In genomic region chr6:89081423-89082322, GRCh38 we compare ENCODE assay signal across 8 cellular contexts. TPM values are rescaled to one million over a fixed set of nuclear protein-coding genes. Genes with fewer than 3 reads are reported as not detected.
DNase-seq lines count a peak whose midpoint lies in the region; ATAC-seq and TF ChIP-seq lines count a peak whose summit lies in the region.

No MANE protein-coding gene starts in this region.

- no peaks in the 10 kb centered on the region for H3K9me3 Mint-ChIP-seq in dendritic cell treated with granulocyte-macrophage colony-stimulating factor and Interleukin-4, amounts not matched to agents 40 ng/mL and 50 ng/mL, for 4 days

- no peaks in the 10 kb centered on the region for H3K9me3 ChIP-seq in liver (ENCODE audit: control insufficient read depth in 4 of 4, low read length in 3 of 4)

- H3K27me3 ChIP-seq in liver (ENCODE audit: control insufficient read depth in 4 of 4, insufficient read depth in 4 of 4, low read length in 3 of 4): no peaks in the 10 kb centered on the region

- intact Hi-C loops in dendritic cell treated with granulocyte-macrophage colony-stimulating factor and Interleukin-4, amounts not matched to agents 40 ng/mL and 50 ng/mL, for 4 days (cut with micrococcal nuclease): loop anchor here (1.0 to 10.0 kb wide), 4 partner anchors 63 to 271 kb away; partner anchors contain the start of genes PM20D2, RNGTT and UBE2J1

- H3K27ac ChIP-seq in liver (ENCODE audit: low read depth in 1 of 2, low read length in 2 of 2): peak overlapping the region; percentile 99 to 100

- H3K27me3 Mint-ChIP-seq in dendritic cell treated with granulocyte-macrophage colony-stimulating factor and Interleukin-4, amounts not matched to agents 40 ng/mL and 50 ng/mL, for 4 days: no peaks in the 10 kb centered on the region

- WGBS in liver: under 1% methylated on average over 69 of the region's 69 CpGs

- peak overlapping the region; percentile 98 for H3K4me3 Mint-ChIP-seq in dendritic cell treated with granulocyte-macrophage colony-stimulating factor and Interleukin-4, amounts not matched to agents 40 ng/mL and 50 ng/mL, for 4 days

- peaks cover 62% of the 10 kb centered on the region for H3K36me3 Mint-ChIP-seq in dendritic cell treated with granulocyte-macrophage colony-stimulating factor and Interleukin-4, amounts not matched to agents 40 ng/mL and 50 ng/mL, for 4 days (ENCODE audit: low read depth)

- no peak for TF ChIP-seq CTCF in liver (IDR thresholded peaks at IDR 0.05; ENCODE audit: low read depth, low read length, missing input control)

- peaks cover 0 to 23% (median 15%) of the 10 kb centered on the region in 4 donors for H3K36me3 ChIP-seq in liver (ENCODE audit: control insufficient read depth in 4 of 4, insufficient read depth in 3 of 4, low read depth in 1 of 4, low read length in 3 of 4)

- ATAC-seq in GM19324 (IDR thresholded peaks at IDR 0.05; ENCODE audit: low FRiP score, unreplicated experiment) (peak; percentile 68), HG03520 (IDR thresholded peaks at IDR 0.05; ENCODE audit: unreplicated experiment) (peak; percentile 51)

- TF ChIP-seq RAD21 in liver (IDR thresholded peaks at IDR 0.05): peak; percentile 21 to 52

- H3K4me1 ChIP-seq in liver (ENCODE audit: control insufficient read depth in 4 of 4, insufficient read depth in 4 of 4, low read length in 3 of 4): peaks cover 0 to 17% (median 2%) of the 10 kb centered on the region in 4 donors

- peak overlapping the region; percentile 71 to 96 (median 73) for H3K4me3 ChIP-seq in liver (ENCODE audit: low read depth in 1 of 3, low read length in 3 of 3)

- DNase-seq in C1 segment of cervical spinal cord (lab: John Stamatoyannopoulos, UW): peak; percentile 77 to 99 (median 96)
- DNase-seq in NCI-H69 (lab: John Stamatoyannopoulos, UW): peak; percentile 99
- peak; percentile 96 to 98 for DNase-seq in activated CD4-positive, alpha-beta T cell treated with anti-CD3 and anti-CD28 coated beads, Interleukin-2, amount 50 U/mL, for 24 hours (ENCODE audit: low read depth in 1 of 2, low spot score in 1 of 2)
- peak; percentile 99 for DNase-seq in stimulated activated CD4-positive, alpha-beta T cell treated with anti-CD3 and anti-CD28 coated beads, Interleukin-4, amount 100 ng/mL, for 1 hour

- H3K9ac ChIP-seq in liver (ENCODE audit: low read depth in 1 of 2, low read length in 2 of 2): peak overlapping the region; percentile 98 to 99

- H3K27ac Mint-ChIP-seq in dendritic cell treated with granulocyte-macrophage colony-stimulating factor and Interleukin-4, amounts not matched to agents 40 ng/mL and 50 ng/mL, for 4 days: peak overlapping the region; percentile 95

- H3K4me1 Mint-ChIP-seq in dendritic cell treated with granulocyte-macrophage colony-stimulating factor and Interleukin-4, amounts not matched to agents 40 ng/mL and 50 ng/mL, for 4 days (ENCODE audit: low read depth): peaks cover 39% of the 10 kb centered on the region

TF ChIP-seq in liver, 16 proteins besides CTCF, POLR2A, EP300 and RAD21:
- TF ChIP-seq TAF1 (conservative IDR thresholded peaks at IDR 0.05): peak; percentile 49
- TF ChIP-seq MAX (IDR thresholded peaks at IDR 0.05): no peak
- peak; percentile 29 to 31 for TF ChIP-seq RXRA (IDR thresholded peaks at IDR 0.05)
- TF ChIP-seq NR2F2 (IDR thresholded peaks at IDR 0.05): no peak
- peak; percentile 76 for TF ChIP-seq SP1 (IDR thresholded peaks at IDR 0.05)
- no peak for TF ChIP-seq HNF4A (conservative IDR thresholded peaks at IDR 0.05)
- no peak for TF ChIP-seq FOXA1 (IDR thresholded peaks at IDR 0.05)
- TF ChIP-seq HNF4G (IDR thresholded peaks at IDR 0.05): no peak
- TF ChIP-seq, protein P1, sequence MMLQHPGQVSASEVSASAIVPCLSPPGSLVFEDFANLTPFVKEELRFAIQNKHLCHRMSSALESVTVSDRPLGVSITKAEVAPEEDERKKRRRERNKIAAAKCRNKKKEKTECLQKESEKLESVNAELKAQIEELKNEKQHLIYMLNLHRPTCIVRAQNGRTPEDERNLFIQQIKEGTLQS (IDR thresholded peaks at IDR 0.05): no peak
- TF ChIP-seq JUND (IDR thresholded peaks at IDR 0.05): peak in 1 of 2 donors; percentile 13
- TF ChIP-seq ZBTB33 (IDR thresholded peaks at IDR 0.05): no peak
- TF ChIP-seq REST (IDR thresholded peaks at IDR 0.05): peak; percentile 80
- TF ChIP-seq YY1 (IDR thresholded peaks at IDR 0.05): peak; percentile 96
- TF ChIP-seq GABPA (IDR thresholded peaks at IDR 0.05 in 1 of 2, conservative IDR thresholded peaks at IDR 0.05 in 1 of 2): no peak
- TF ChIP-seq FOXA2 (IDR thresholded peaks at IDR 0.05): no peak
- peak; percentile 34 to 47 for TF ChIP-seq EGR1 (IDR thresholded peaks at IDR 0.05; ENCODE audit: low read depth in 2 of 2)

RNA-seq across cellular contexts. Expression of gene PNRC1, which starts 1.1 kb away (rescaled TPM):
- total RNA-seq in liver: 10 to 100 TPM; 40.9 to 71.4 TPM
- 10 to 100 TPM; 27.4 to 66.4 TPM for polyA plus RNA-seq in liver

RNA-seq across cellular contexts. Expression of gene SRSF12, which starts 36.2 kb away (rescaled TPM):
- 1 to 10 TPM in 1 of 2 donors, under 1 TPM in 1; 0.17 to 1.0 TPM for total RNA-seq in liver
- polyA plus RNA-seq in liver: under 1 TPM; 0.22 to 0.56 TPM

Comparison
In these comparisons a context has a peak if more than half of its experiments do, and no peak if none do; other contexts are left out.
1. Peak in every context shown above with its lines: DNase-seq, ATAC-seq, H3K4me3 ChIP-seq and H3K27ac ChIP-seq.